Comparison of ENCODE assay signal across 8 cellular contexts in genomic region chr11:9535189-9535781, GRCh38. TPM values are rescaled to one million over a fixed set of nuclear protein-coding genes. Genes with fewer than 3 reads are reported as not detected.
A peak's percentile ranks its signal among the peaks of the same experiment; 100 is the strongest.
DNase-seq lines count a peak whose midpoint lies in the region; ATAC-seq, FAIRE-seq and TF ChIP-seq lines count a peak whose summit lies in the region.

No MANE protein-coding gene starts in this region.

- ATAC-seq in HG03469 (IDR thresholded peaks at IDR 0.05; ENCODE audit: unreplicated experiment) (no peak), GM21515 (IDR thresholded peaks at IDR 0.05; ENCODE audit: unreplicated experiment) (no peak)

- TF ChIP-seq CTCF in WERI-Rb-1 (IDR thresholded peaks at IDR 0.05; ENCODE audit: low read depth, low read length), result peak; percentile 90
- peak; percentile 87 for TF ChIP-seq CTCF in bronchial epithelial cell (IDR thresholded peaks at IDR 0.05; ENCODE audit: insufficient read depth, low read length, severe bottlenecking)

- H3K4me3 ChIP-seq in WERI-Rb-1 (ENCODE audit: low read depth, low read length), result no peak overlapping the region
- no peak overlapping the region for H3K4me3 ChIP-seq in bronchial epithelial cell (ENCODE audit: low read depth, low read length)

- DNase-seq in EL, result peak; percentile 81
- DNase-seq in Kasumi-1 (lab: John Stamatoyannopoulos, UW), result peak; percentile 42 to 54
- DNase-seq in WERI-Rb-1, result peak; percentile 63
- DNase-seq in bronchial epithelial cell (ENCODE audit: low read depth), result peak; percentile 67
- DNase-seq in kidney glomerular epithelial cell (lab: John Stamatoyannopoulos, UW), result peak; percentile 10
- peak; percentile 88 to 89 for DNase-seq in stimulated activated CD4-positive, alpha-beta T cell treated with anti-CD3 and anti-CD28 coated beads, Interleukin-2, amount 100 ng/mL, for 48 hours

- H3K27ac ChIP-seq in WERI-Rb-1, result no peak overlapping the region

- no peaks in the 10 kb centered on the region for H3K9me3 ChIP-seq in WERI-Rb-1 (ENCODE audit: severe bottlenecking)

- peak; percentile 47 for FAIRE-seq in bronchial epithelial cell (lab: Jason Lieb, UNC)

- no peaks in the 10 kb centered on the region for H3K36me3 ChIP-seq in WERI-Rb-1
- no peaks in the 10 kb centered on the region for H3K36me3 ChIP-seq in bronchial epithelial cell (ENCODE audit: control insufficient read depth, insufficient read depth, low read length)

- H3K27me3 ChIP-seq in WERI-Rb-1 (ENCODE audit: insufficient read depth, low read depth, severe bottlenecking), result no peaks in the 10 kb centered on the region
- H3K27me3 ChIP-seq in bronchial epithelial cell (ENCODE audit: control insufficient read depth, insufficient read depth, low read length), result no peaks in the 10 kb centered on the region

RNA-seq across cellular contexts. Expression of gene WEE1, which starts 38.2 kb away (rescaled TPM):
- total RNA-seq in bronchial epithelial cell, result 14.6 and 15.8 TPM in 2 replicates

Comparison
In these comparisons a context has a peak if more than half of its experiments do, and no peak if none do; other contexts are left out.
1. DNase-seq: peak in every context shown above with its lines; median percentile 88 in stimulated activated CD4-positive, alpha-beta T cell treated with anti-CD3 and anti-CD28 coated beads, Interleukin-2, amount 100 ng/mL, for 48 hours; 81 in EL; 67 in bronchial epithelial cell; 63 in WERI-Rb-1; 48 in Kasumi-1; 10 in kidney glomerular epithelial cell.